Comparison of ENCODE assay signal across 1 cellular context in the genomic region with DNA sequence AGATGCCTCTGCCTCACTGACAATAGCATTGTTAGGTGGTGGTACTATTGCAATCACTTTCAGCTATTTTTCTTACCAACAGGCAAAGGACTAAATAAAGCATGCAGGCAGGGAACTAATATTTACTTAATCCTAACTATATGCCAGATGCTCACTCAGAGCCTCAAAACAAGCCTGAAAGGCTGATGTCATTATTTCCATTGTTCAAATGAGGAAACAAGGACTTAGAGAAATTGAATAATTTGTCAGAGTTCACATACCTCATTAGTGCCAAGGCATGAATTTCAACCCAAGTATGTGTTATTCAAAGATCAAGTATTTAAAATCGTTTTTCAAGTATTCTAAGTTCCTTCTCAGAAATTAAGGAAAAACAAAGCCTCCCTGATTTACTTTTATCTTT.
TF ChIP-seq lines count a peak whose summit lies in the region.

No MANE protein-coding gene starts in this region.

TF ChIP-seq in GM23338, 12 proteins besides CTCF, POLR2A, EP300 and RAD21 (continued from another document):
- TF ChIP-seq, protein P1, sequence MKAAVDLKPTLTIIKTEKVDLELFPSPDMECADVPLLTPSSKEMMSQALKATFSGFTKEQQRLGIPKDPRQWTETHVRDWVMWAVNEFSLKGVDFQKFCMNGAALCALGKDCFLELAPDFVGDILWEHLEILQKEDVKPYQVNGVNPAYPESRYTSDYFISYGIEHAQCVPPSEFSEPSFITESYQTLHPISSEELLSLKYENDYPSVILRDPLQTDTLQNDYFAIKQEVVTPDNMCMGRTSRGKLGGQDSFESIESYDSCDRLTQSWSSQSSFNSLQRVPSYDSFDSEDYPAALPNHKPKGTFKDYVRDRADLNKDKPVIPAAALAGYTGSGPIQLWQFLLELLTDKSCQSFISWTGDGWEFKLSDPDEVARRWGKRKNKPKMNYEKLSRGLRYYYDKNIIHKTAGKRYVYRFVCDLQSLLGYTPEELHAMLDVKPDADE (IDR thresholded peaks at IDR 0.05) = no peak
- TF ChIP-seq STAT1 (IDR thresholded peaks at IDR 0.05; ENCODE audit: unreplicated experiment) (no peak), NANOG (IDR thresholded peaks at IDR 0.05; ENCODE audit: borderline replicate concordance) (no peak), JUNB (IDR thresholded peaks at IDR 0.05; ENCODE audit: unreplicated experiment) (no peak), EZH2phosphoT487 (IDR thresholded peaks at IDR 0.05; ENCODE audit: unreplicated experiment) (no peak), EZH2 (IDR thresholded peaks at IDR 0.05; ENCODE audit: low read depth, unreplicated experiment) (no peak), CREB1 (CRISPR knock-in tag; IDR thresholded peaks at IDR 0.05; ENCODE audit: low read depth) (no peak), ZNF114 (CRISPR knock-in tag; IDR thresholded peaks at IDR 0.05) (no peak), ZNF331 (CRISPR knock-in tag; IDR thresholded peaks at IDR 0.05; ENCODE audit: low read depth) (no peak)
- TF ChIP-seq, protein P2, sequence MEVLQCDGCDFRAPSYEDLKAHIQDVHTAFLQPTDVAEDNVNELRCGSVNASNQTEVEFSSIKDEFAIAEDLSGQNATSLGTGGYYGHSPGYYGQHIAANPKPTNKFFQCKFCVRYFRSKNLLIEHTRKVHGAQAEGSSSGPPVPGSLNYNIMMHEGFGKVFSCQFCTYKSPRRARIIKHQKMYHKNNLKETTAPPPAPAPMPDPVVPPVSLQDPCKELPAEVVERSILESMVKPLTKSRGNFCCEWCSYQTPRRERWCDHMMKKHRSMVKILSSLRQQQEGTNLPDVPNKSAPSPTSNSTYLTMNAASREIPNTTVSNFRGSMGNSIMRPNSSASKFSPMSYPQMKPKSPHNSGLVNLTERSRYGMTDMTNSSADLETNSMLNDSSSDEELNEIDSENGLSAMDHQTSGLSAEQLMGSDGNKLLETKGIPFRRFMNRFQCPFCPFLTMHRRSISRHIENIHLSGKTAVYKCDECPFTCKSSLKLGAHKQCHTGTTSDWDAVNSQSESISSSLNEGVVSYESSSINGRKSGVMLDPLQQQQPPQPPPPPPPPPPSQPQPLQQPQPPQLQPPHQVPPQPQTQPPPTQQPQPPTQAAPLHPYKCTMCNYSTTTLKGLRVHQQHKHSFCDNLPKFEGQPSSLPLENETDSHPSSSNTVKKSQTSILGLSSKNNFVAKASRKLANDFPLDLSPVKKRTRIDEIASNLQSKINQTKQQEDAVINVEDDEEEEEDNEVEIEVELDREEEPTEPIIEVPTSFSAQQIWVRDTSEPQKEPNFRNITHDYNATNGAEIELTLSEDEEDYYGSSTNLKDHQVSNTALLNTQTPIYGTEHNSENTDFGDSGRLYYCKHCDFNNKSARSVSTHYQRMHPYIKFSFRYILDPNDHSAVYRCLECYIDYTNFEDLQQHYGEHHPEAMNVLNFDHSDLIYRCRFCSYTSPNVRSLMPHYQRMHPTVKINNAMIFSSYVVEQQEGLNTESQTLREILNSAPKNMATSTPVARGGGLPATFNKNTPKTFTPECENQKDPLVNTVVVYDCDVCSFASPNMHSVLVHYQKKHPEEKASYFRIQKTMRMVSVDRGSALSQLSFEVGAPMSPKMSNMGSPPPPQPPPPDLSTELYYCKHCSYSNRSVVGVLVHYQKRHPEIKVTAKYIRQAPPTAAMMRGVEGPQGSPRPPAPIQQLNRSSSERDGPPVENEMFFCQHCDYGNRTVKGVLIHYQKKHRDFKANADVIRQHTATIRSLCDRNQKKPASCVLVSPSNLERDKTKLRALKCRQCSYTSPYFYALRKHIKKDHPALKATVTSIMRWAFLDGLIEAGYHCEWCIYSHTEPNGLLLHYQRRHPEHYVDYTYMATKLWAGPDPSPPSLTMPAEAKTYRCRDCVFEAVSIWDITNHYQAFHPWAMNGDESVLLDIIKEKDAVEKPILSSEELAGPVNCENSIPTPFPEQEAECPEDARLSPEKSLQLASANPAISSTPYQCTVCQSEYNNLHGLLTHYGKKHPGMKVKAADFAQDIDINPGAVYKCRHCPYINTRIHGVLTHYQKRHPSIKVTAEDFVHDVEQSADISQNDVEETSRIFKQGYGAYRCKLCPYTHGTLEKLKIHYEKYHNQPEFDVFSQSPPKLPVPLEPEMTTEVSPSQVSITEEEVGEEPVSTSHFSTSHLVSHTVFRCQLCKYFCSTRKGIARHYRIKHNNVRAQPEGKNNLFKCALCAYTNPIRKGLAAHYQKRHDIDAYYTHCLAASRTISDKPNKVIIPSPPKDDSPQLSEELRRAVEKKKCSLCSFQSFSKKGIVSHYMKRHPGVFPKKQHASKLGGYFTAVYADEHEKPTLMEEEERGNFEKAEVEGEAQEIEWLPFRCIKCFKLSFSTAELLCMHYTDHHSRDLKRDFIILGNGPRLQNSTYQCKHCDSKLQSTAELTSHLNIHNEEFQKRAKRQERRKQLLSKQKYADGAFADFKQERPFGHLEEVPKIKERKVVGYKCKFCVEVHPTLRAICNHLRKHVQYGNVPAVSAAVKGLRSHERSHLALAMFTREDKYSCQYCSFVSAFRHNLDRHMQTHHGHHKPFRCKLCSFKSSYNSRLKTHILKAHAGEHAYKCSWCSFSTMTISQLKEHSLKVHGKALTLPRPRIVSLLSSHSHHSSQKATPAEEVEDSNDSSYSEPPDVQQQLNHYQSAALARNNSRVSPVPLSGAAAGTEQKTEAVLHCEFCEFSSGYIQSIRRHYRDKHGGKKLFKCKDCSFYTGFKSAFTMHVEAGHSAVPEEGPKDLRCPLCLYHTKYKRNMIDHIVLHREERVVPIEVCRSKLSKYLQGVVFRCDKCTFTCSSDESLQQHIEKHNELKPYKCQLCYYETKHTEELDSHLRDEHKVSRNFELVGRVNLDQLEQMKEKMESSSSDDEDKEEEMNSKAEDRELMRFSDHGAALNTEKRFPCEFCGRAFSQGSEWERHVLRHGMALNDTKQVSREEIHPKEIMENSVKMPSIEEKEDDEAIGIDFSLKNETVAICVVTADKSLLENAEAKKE (CRISPR knock-in tag; IDR thresholded peaks at IDR 0.05) = no peak
- TF ChIP-seq, protein P3, sequence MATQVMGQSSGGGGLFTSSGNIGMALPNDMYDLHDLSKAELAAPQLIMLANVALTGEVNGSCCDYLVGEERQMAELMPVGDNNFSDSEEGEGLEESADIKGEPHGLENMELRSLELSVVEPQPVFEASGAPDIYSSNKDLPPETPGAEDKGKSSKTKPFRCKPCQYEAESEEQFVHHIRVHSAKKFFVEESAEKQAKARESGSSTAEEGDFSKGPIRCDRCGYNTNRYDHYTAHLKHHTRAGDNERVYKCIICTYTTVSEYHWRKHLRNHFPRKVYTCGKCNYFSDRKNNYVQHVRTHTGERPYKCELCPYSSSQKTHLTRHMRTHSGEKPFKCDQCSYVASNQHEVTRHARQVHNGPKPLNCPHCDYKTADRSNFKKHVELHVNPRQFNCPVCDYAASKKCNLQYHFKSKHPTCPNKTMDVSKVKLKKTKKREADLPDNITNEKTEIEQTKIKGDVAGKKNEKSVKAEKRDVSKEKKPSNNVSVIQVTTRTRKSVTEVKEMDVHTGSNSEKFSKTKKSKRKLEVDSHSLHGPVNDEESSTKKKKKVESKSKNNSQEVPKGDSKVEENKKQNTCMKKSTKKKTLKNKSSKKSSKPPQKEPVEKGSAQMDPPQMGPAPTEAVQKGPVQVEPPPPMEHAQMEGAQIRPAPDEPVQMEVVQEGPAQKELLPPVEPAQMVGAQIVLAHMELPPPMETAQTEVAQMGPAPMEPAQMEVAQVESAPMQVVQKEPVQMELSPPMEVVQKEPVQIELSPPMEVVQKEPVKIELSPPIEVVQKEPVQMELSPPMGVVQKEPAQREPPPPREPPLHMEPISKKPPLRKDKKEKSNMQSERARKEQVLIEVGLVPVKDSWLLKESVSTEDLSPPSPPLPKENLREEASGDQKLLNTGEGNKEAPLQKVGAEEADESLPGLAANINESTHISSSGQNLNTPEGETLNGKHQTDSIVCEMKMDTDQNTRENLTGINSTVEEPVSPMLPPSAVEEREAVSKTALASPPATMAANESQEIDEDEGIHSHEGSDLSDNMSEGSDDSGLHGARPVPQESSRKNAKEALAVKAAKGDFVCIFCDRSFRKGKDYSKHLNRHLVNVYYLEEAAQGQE (IDR thresholded peaks at IDR 0.05; ENCODE audit: unreplicated experiment) = no peak
